Comparison of ENCODE assay signal across 12 cellular contexts in genomic region chr1:41754540-41754939, GRCh38.
A peak's percentile ranks its signal among the peaks of the same experiment; 100 is the strongest.
DNase-seq lines count a peak whose midpoint lies in the region; ATAC-seq, FAIRE-seq and TF ChIP-seq lines count a peak whose summit lies in the region.
"Had no signal": no experiment of that assay in that cellular context is flagged by ENCODE, and none has a peak within 500 bp of the region (broad histone marks: within the 10 kb centered on the region; RNA-seq: fewer than 3 reads in every experiment).

No MANE protein-coding gene starts in this region.

- H3K36me3 ChIP-seq in Panc1 (ENCODE audit: control insufficient read depth, insufficient read depth, low read length): no peaks in the 10 kb centered on the region
- H3K36me3 ChIP-seq in gastroesophageal sphincter: no peaks in the 10 kb centered on the region
- no peaks in the 10 kb centered on the region for H3K36me3 ChIP-seq in small intestine (ENCODE audit: control insufficient read depth in 2 of 2, insufficient read depth in 2 of 2, low read length in 2 of 2)
- H3K36me3 ChIP-seq: Peyer's patch, tibial nerve had no signal

- H3K4me3 ChIP-seq in Panc1 (ENCODE audit: low read depth in 2 of 2, low read length in 2 of 2) (no peak overlapping the region), gastroesophageal sphincter (no peak overlapping the region), small intestine (ENCODE audit: low read depth in 1 of 2, low read length in 2 of 2) (no peak overlapping the region)
- H3K4me3 ChIP-seq: Peyer's patch, tibial nerve had no signal

- no peaks in the 10 kb centered on the region for H3K27me3 Mint-ChIP-seq in activated naive CD8-positive, alpha-beta T cell treated with anti-CD3 and anti-CD28 coated beads, Interleukin-2, amount 10 ng/mL, durations not matched to agents 7 days and 5 days

- peaks cover 2% of the 10 kb centered on the region for H3K9me3 Mint-ChIP-seq in activated naive CD8-positive, alpha-beta T cell treated with anti-CD3 and anti-CD28 coated beads, Interleukin-2, amount 10 ng/mL, durations not matched to agents 7 days and 5 days

- no peaks in the 10 kb centered on the region for H3K36me3 Mint-ChIP-seq in activated naive CD8-positive, alpha-beta T cell treated with anti-CD3 and anti-CD28 coated beads, Interleukin-2, amount 10 ng/mL, durations not matched to agents 7 days and 5 days
- H3K36me3 Mint-ChIP-seq: brain had no signal

- no peak for TF ChIP-seq POLR2A in gastroesophageal sphincter (IDR thresholded peaks at IDR 0.05)

- DNase-seq in GM10266 (ENCODE audit: extremely low spot score): no peak
- no peak for DNase-seq in Panc1 (ENCODE audit: low read depth, low spot score)
- no peak for DNase-seq in activated naive CD8-positive, alpha-beta T cell treated with anti-CD3 and anti-CD28 coated beads, Interleukin-2, amount 10 ng/mL, durations not matched to agents 7 days and 5 days
- DNase-seq in ACHN: no peak
- no peak for DNase-seq in small intestine
- DNase-seq: NCI-H1436, Peyer's patch had no signal

- ATAC-seq in Panc1: no peak
- no peak for ATAC-seq in activated naive CD8-positive, alpha-beta T cell treated with anti-CD3 and anti-CD28 coated beads, Interleukin-2, amount 10 ng/mL, durations not matched to agents 7 days and 5 days (ENCODE audit: low read depth)
- no peak for ATAC-seq in GM21723 (IDR thresholded peaks at IDR 0.05; ENCODE audit: unreplicated experiment)
- no peak for ATAC-seq in gastroesophageal sphincter

- H3K27ac ChIP-seq in 22Rv1: no peak overlapping the region
- no peak overlapping the region for H3K27ac ChIP-seq in Panc1 (ENCODE audit: low read length)
- no peak overlapping the region for H3K27ac ChIP-seq in gastroesophageal sphincter
- H3K27ac ChIP-seq in small intestine (ENCODE audit: low read depth in 1 of 2, low read length in 1 of 2): no peak overlapping the region
- H3K27ac ChIP-seq: Peyer's patch, tibial nerve had no signal

- H3K27me3 ChIP-seq in Panc1 (ENCODE audit: control insufficient read depth, insufficient read depth, low read length) (no peaks in the 10 kb centered on the region), gastroesophageal sphincter (no peaks in the 10 kb centered on the region), small intestine (ENCODE audit: control insufficient read depth in 2 of 2, insufficient read depth in 2 of 2, low read length in 2 of 2) (no peaks in the 10 kb centered on the region)
- H3K27me3 ChIP-seq: Peyer's patch, tibial nerve had no signal

- POLR2A ChIA-PET in Panc1 (lab: Charles Lee): no interaction called here
- POLR2A ChIA-PET in activated naive CD8-positive, alpha-beta T cell treated with anti-CD3 and anti-CD28 coated beads, Interleukin-2, amount 10 ng/mL, durations not matched to agents 7 days and 5 days (lab: Charles Lee): no interaction called here

- intact Hi-C loops in Panc1 (cut with micrococcal nuclease; ENCODE audit: unreplicated experiment): no loop called here

- H3K4me1 ChIP-seq in Panc1 (ENCODE audit: control insufficient read depth, insufficient read depth, low read length): no peaks in the 10 kb centered on the region
- no peaks in the 10 kb centered on the region for H3K4me1 ChIP-seq in gastroesophageal sphincter
- no peaks in the 10 kb centered on the region for H3K4me1 ChIP-seq in small intestine (ENCODE audit: control insufficient read depth in 2 of 2, insufficient read depth in 1 of 2, low read depth in 1 of 2, low read length in 1 of 2)

- BruUV-seq in Panc1 (replicated peaks; lab: Mats Ljungman, UMichigan): no TSS peak

- in situ Hi-C loops in Panc1 (cut with HindIII; ENCODE audit: low pct_unique_long_range_greater_than_20kb, low sequenced_read_pairs): no loop called here
- in situ Hi-C loops in ACHN (cut with HindIII; ENCODE audit: low pct_ligation_motif_present, low pct_unique_long_range_greater_than_20kb, low sequenced_read_pairs): no loop called here

- CTCF ChIA-PET in Panc1 (lab: Charles Lee): no interaction called here

- no peak for FAIRE-seq in small intestine (lab: Jason Lieb, UNC)

- 76 to 90% methylated on average over 3 to 6 of the region's 6 CpGs for whole genome bisulfite sequencing in gastroesophageal sphincter (ENCODE audit: low coverage in 1 of 2), 2 donors
- WGBS in small intestine, 3 donors: 64 to 71% (median 71%) methylated on average over 6 of the region's 6 CpGs

- peaks cover 46% of the 10 kb centered on the region for H3K4me1 Mint-ChIP-seq in activated naive CD8-positive, alpha-beta T cell treated with anti-CD3 and anti-CD28 coated beads, Interleukin-2, amount 10 ng/mL, durations not matched to agents 7 days and 5 days
- H3K4me1 Mint-ChIP-seq: brain had no signal

- TF ChIP-seq EP300 in gastroesophageal sphincter (IDR thresholded peaks at IDR 0.05): no peak

- peak overlapping the region; percentile 8 for H3K4me3 Mint-ChIP-seq in activated naive CD8-positive, alpha-beta T cell treated with anti-CD3 and anti-CD28 coated beads, Interleukin-2, amount 10 ng/mL, durations not matched to agents 7 days and 5 days
- H3K4me3 Mint-ChIP-seq: brain had no signal

- TF ChIP-seq CTCF in 22Rv1 (IDR thresholded peaks at IDR 0.05): peak; percentile 15; the same call in 1 of the 2 replicates
- TF ChIP-seq CTCF in GM10266 (IDR thresholded peaks at IDR 0.05; ENCODE audit: control insufficient read depth, insufficient read depth, low read depth, missing control alignments): peak; percentile 45
- TF ChIP-seq CTCF in Panc1 (IDR thresholded peaks at IDR 0.05): peak; percentile 68
- TF ChIP-seq CTCF in gastroesophageal sphincter (IDR thresholded peaks at IDR 0.05): no peak

- H3K27ac Mint-ChIP-seq in activated naive CD8-positive, alpha-beta T cell treated with anti-CD3 and anti-CD28 coated beads, Interleukin-2, amount 10 ng/mL, durations not matched to agents 7 days and 5 days: peak overlapping the region; percentile 2
- H3K27ac Mint-ChIP-seq: brain had no signal

- no peaks in the 10 kb centered on the region for H3K9me3 ChIP-seq in Panc1 (ENCODE audit: control insufficient read depth, insufficient read depth, low read depth, low read length)
- H3K9me3 ChIP-seq in gastroesophageal sphincter: no peaks in the 10 kb centered on the region
- no peaks in the 10 kb centered on the region for H3K9me3 ChIP-seq in small intestine (ENCODE audit: control insufficient read depth, low read depth)
- H3K9me3 ChIP-seq: Peyer's patch, tibial nerve had no signal

Comparison
In these comparisons a context has a peak if more than half of its experiments do, and no peak if none do; other contexts are left out.
1. CTCF ChIP-seq: peak in 22Rv1 (single experiment), GM10266 (single experiment) and Panc1 (single experiment); none in gastroesophageal sphincter (0 of 4).